Comparison of ENCODE assay signal across 14 cellular contexts in the genomic region with DNA sequence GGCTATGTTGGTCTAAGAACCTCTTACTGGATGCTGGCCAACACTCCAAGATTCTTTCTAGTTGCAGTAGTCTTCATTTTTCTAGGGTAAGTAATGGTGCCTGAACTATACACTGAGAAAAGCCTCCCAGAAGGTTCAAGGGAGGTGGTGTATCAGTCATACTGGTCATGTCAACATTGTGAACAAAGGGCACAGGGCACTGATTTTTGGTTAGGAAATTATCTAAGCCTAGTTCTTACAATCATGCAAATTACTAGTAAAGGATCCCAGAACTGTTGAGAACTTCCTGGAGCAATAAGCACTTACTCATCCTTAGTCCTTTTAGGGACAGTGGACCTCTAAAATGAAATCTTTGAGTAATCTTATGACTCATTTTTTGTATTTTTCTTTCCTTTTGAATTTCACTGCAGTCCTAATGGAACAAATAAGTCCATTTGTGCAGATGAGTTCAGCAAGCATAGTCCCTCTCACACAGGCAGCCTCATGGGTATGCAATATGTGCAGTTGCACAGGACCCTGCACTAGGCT. TPM values are rescaled to one million over a fixed set of nuclear protein-coding genes. Genes with fewer than 3 reads are reported as not detected.
DNase-seq lines count a peak whose midpoint lies in the region; ATAC-seq, FAIRE-seq and TF ChIP-seq lines count a peak whose summit lies in the region.
"Had no signal": no experiment of that assay in that cellular context is flagged by ENCODE, and none has a peak within 500 bp of the region (broad histone marks: within the 10 kb centered on the region; RNA-seq: fewer than 3 reads in every experiment).

No MANE protein-coding gene starts in this region.

- CTCF ChIA-PET in activated CD4-positive, alpha-beta T cell treated with anti-CD3 and anti-CD28 coated beads for 36 hours (lab: Charles Lee), result interaction anchor here (0.7 kb wide), 1 partner anchor 10 kb away, joined by 3 read pairs; no protein-coding TSS in a partner anchor

- no peaks in the 10 kb centered on the region for H3K36me3 ChIP-seq in colonic mucosa
- no peaks in the 10 kb centered on the region for H3K36me3 ChIP-seq in pancreas
- H3K36me3 ChIP-seq: right atrium auricular region had no signal

- POLR2A ChIA-PET in activated CD4-positive, alpha-beta T cell treated with anti-CD3 and anti-CD28 coated beads for 36 hours (lab: Charles Lee), result no interaction called here

- H3K27me3 ChIP-seq in colonic mucosa (no peaks in the 10 kb centered on the region), pancreas (no peaks in the 10 kb centered on the region)
- H3K27me3 ChIP-seq: right atrium auricular region had no signal

- H3K27me3 Mint-ChIP-seq in activated CD4-positive, alpha-beta T cell treated with anti-CD3 and anti-CD28 coated beads for 36 hours, result no peaks in the 10 kb centered on the region

- no peak overlapping the region for H3K9ac ChIP-seq in colonic mucosa (ENCODE audit: low read depth in 2 of 2, low read length in 2 of 2)

- no peak for FAIRE-seq in pancreas (lab: Jason Lieb, UNC)
- FAIRE-seq: A204.1 had no signal

- H3K4me1 ChIP-seq in colonic mucosa (no peaks in the 10 kb centered on the region), pancreas (no peaks in the 10 kb centered on the region)
- H3K4me1 ChIP-seq: right atrium auricular region had no signal

- peak overlapping the region; percentile 8 for H3K27ac Mint-ChIP-seq in activated CD4-positive, alpha-beta T cell treated with anti-CD3 and anti-CD28 coated beads for 36 hours

- peaks cover 8% of the 10 kb centered on the region for H3K4me1 Mint-ChIP-seq in activated CD4-positive, alpha-beta T cell treated with anti-CD3 and anti-CD28 coated beads for 36 hours

- peaks cover 5% of the 10 kb centered on the region for H3K9me3 Mint-ChIP-seq in activated CD4-positive, alpha-beta T cell treated with anti-CD3 and anti-CD28 coated beads for 36 hours (ENCODE audit: low read depth)

- no peaks in the 10 kb centered on the region for H3K9me3 ChIP-seq in colonic mucosa
- H3K9me3 ChIP-seq in pancreas, result no peaks in the 10 kb centered on the region

- peak overlapping the region; percentile 31 for H3K27ac ChIP-seq in colonic mucosa
- no peak overlapping the region for H3K27ac ChIP-seq in pancreas
- H3K27ac ChIP-seq in coronary artery, result no peak overlapping the region
- H3K27ac ChIP-seq: right atrium auricular region had no signal

- H3K4me3 ChIP-seq in colonic mucosa (no peak overlapping the region), pancreas (no peak overlapping the region), coronary artery (no peak overlapping the region)
- H3K4me3 ChIP-seq: right atrium auricular region had no signal

- TF ChIP-seq CTCF in colonic mucosa (IDR thresholded peaks at IDR 0.05) (no peak), pancreas (IDR thresholded peaks at IDR 0.05) (no peak), coronary artery (IDR thresholded peaks at IDR 0.05) (no peak)

- peak; percentile 88 for ATAC-seq in activated CD4-positive, alpha-beta T cell treated with anti-CD3 and anti-CD28 coated beads for 36 hours
- ATAC-seq in pancreas, result no peak
- ATAC-seq: left cardiac atrium had no signal

- peaks cover 4% of the 10 kb centered on the region for H3K36me3 Mint-ChIP-seq in activated CD4-positive, alpha-beta T cell treated with anti-CD3 and anti-CD28 coated beads for 36 hours (ENCODE audit: low read depth)

- DNase-seq in activated CD4-positive, alpha-beta T cell treated with anti-CD3 and anti-CD28 coated beads for 36 hours, result peak; percentile 30
- DNase-seq in activated CD4-positive, alpha-beta T cell treated with anti-CD3 and anti-CD28 coated beads for 4 hours, result no peak
- DNase-seq in M059J (ENCODE audit: low read depth) (peak; percentile 92), colonic mucosa (peak; percentile 43), renal cortical epithelial cell (ENCODE audit: low read depth) (peak; percentile 89), cerebellar cortex (ENCODE audit: low spot score) (no peak), pancreas (no peak), coronary artery (ENCODE audit: low spot score) (no peak)
- DNase-seq: activated CD4-positive, alpha-beta T cell treated with anti-CD3 and anti-CD28 coated beads, Interleukin-2, amount 50 U/mL, for 1 hour; left cardiac atrium; NCI-H187 treated with DMSO at 0.1 percent for 48 hours; Right ventricle myocardium superior had no signal

- H3K4me3 Mint-ChIP-seq in activated CD4-positive, alpha-beta T cell treated with anti-CD3 and anti-CD28 coated beads for 36 hours, result no peak overlapping the region

- intact Hi-C loops in activated CD4-positive, alpha-beta T cell treated with anti-CD3 and anti-CD28 coated beads for 36 hours (cut with DNase I, micrococcal nuclease), result loop anchor here (1.0 kb wide), 2 partner anchors 11 to 12 kb away; no protein-coding TSS in a partner anchor
- intact Hi-C loops in colonic mucosa (cut with DNase I), result no loop called here
- intact Hi-C loops in pancreas (cut with DNase I), result no loop called here

RNA-seq across cellular contexts. Expression of a gene that starts 21.1 kb away (rescaled TPM):
- 10 to 100 TPM; 68.3 to 99.6 TPM for total RNA-seq in activated CD4-positive, alpha-beta T cell treated with anti-CD3 and anti-CD28 coated beads for 36 hours
- 22.0 and 31.1 TPM in 2 replicates for total RNA-seq in M059J (2014; rRNA removed; shearing (Covaris generic))
- total RNA-seq in colonic mucosa, result 100 to 1,000 TPM in 1 of 2 donors, 10 to 100 TPM in 1; 74.2 to 110 TPM
- 77.3 and 79.4 TPM in 2 replicates for total RNA-seq in renal cortical epithelial cell
- 10 to 100 TPM; 16.5 to 30.5 (median 22.3) TPM for total RNA-seq in pancreas
- 10 to 100 TPM; 10.7 to 20.5 TPM for polyA plus RNA-seq in pancreas

Comparison
In these comparisons a context has a peak if more than half of its experiments do, and no peak if none do; other contexts are left out.
1. DNase-seq: peak in activated CD4-positive, alpha-beta T cell treated with anti-CD3 and anti-CD28 coated beads for 36 hours (single experiment), M059J (single experiment), colonic mucosa (single experiment) and renal cortical epithelial cell (single experiment); none in activated CD4-positive, alpha-beta T cell treated with anti-CD3 and anti-CD28 coated beads for 4 hours (0 of 2), cerebellar cortex (single experiment), pancreas (0 of 6) and coronary artery (single experiment).
2. intact Hi-C loops: an anchor here in activated CD4-positive, alpha-beta T cell treated with anti-CD3 and anti-CD28 coated beads for 36 hours (1.0 kb wide); none called in colonic mucosa and pancreas.